23 cellular contexts compared by ENCODE assay signal in the genomic region with DNA sequence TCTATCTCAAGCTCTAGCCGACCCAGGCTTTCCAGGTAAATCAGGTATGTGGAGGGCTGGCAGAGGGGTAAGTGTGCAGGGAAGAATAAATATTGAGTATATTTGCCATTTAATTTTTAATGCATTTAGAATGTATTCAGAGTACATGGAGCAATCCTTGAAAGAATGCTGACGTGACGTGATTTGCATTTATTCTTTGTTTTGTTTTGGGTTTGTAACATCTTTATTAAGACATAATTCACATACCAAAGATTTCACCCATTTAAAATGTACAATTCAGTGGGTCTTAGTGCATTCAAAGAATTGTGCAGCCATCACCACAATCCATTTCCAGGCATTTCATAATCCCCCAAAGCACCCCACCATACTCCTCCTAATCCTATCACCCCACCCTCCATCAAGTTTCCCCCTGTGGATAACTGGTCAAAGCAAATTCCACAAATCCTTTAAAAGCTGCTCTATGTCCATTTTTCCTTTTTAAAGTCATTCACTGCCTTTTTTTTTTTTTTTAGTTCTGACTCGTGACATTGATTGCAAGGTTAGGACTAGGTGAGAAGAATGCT.
"Had no signal": no experiment of that assay in that cellular context is flagged by ENCODE, and none has a peak within 500 bp of the region (broad histone marks: within the 10 kb centered on the region; RNA-seq: fewer than 3 reads in every experiment).

No MANE protein-coding gene starts in this region.

- DNase-seq: activated CD4-positive, alpha-beta memory T cell treated with anti-CD3 and anti-CD28 coated beads, Interleukin-2, amount 10 ng/mL, durations not matched to agents 7 days and 5 days; activated CD4-positive, alpha-beta T cell treated with anti-CD3 and anti-CD28 coated beads for 36 hours; activated CD4-positive, alpha-beta T cell treated with anti-CD3 and anti-CD28 coated beads, Interleukin-2, amount 50 U/mL, for 1 hour; activated T-cell treated with anti-CD3 and anti-CD28 coated beads, Interleukin-2, amount 50 U/mL, for 72 hours; amniotic stem cell; brain microvascular endothelial cell; cerebellar nuclear complex; Kasumi-1; NCI-H1105 treated with DMSO at 0.1 percent for 48 hours; NCI-H1436 treated with DMSO at 0.1 percent for 48 hours; NCI-H187; NCI-H2081; NCI-H510A treated with DMSO at 0.1 percent for 48 hours; NCI-H69; NK-92 treated with Interleukin-12 subunit alpha and Interleukin-12 subunit beta, amount 100 ng/mL, for 24 hours; OCI-M1; RPMI8226; SJCRH30; SK-N-SH; T-helper 1 cell; WERI-Rb-1 had no signal

- H3K9me3 Mint-ChIP-seq: activated CD4-positive, alpha-beta memory T cell treated with anti-CD3 and anti-CD28 coated beads, Interleukin-2, amount 10 ng/mL, durations not matched to agents 7 days and 5 days; activated naive CD4-positive, alpha-beta T cell treated with anti-CD3 and anti-CD28 coated beads, Interleukin-2, amount 50 U/mL, for 24 hours; activated T-helper 2 cell treated with anti-CD3 and anti-CD28 coated beads, Interferon-gamma antibody, Interleukin-2, Interleukin-4, amounts not matched to agents 10 μg/mL and 5 μg/mL and 100 μg/mL, durations not matched to agents 14 hours and 24 hours and 36 hours had no signal

- H3K4me1 Mint-ChIP-seq: activated CD4-positive, alpha-beta memory T cell treated with anti-CD3 and anti-CD28 coated beads, Interleukin-2, amount 10 ng/mL, durations not matched to agents 7 days and 5 days; activated CD4-positive, alpha-beta T cell treated with anti-CD3 and anti-CD28 coated beads for 36 hours; activated naive CD4-positive, alpha-beta T cell treated with anti-CD3 and anti-CD28 coated beads, Interleukin-2, amount 50 U/mL, for 24 hours had no signal

- H3K4me3 Mint-ChIP-seq: activated CD4-positive, alpha-beta memory T cell treated with anti-CD3 and anti-CD28 coated beads, Interleukin-2, amount 10 ng/mL, durations not matched to agents 7 days and 5 days; activated CD4-positive, alpha-beta T cell treated with anti-CD3 and anti-CD28 coated beads for 36 hours; activated naive CD4-positive, alpha-beta T cell treated with anti-CD3 and anti-CD28 coated beads, Interleukin-2, amount 50 U/mL, for 24 hours; activated T-cell treated with anti-CD3 and anti-CD28 coated beads, Interleukin-2, amount 50 U/mL, for 72 hours had no signal

- H3K27me3 Mint-ChIP-seq: activated CD4-positive, alpha-beta T cell treated with anti-CD3 and anti-CD28 coated beads for 36 hours had no signal

- H3K27ac Mint-ChIP-seq: activated CD4-positive, alpha-beta memory T cell treated with anti-CD3 and anti-CD28 coated beads, Interleukin-2, amount 10 ng/mL, durations not matched to agents 7 days and 5 days; activated CD4-positive, alpha-beta T cell treated with anti-CD3 and anti-CD28 coated beads for 36 hours; activated naive CD4-positive, alpha-beta T cell treated with anti-CD3 and anti-CD28 coated beads, Interleukin-2, amount 50 U/mL, for 24 hours; activated T-cell treated with anti-CD3 and anti-CD28 coated beads, Interleukin-2, amount 50 U/mL, for 72 hours; activated T-helper 2 cell treated with anti-CD3 and anti-CD28 coated beads, Interferon-gamma antibody, Interleukin-2, Interleukin-4, amounts not matched to agents 10 μg/mL and 5 μg/mL and 100 μg/mL, durations not matched to agents 14 hours and 24 hours and 36 hours had no signal

- H3K36me3 Mint-ChIP-seq: activated naive CD4-positive, alpha-beta T cell treated with anti-CD3 and anti-CD28 coated beads, Interleukin-2, amount 50 U/mL, for 24 hours had no signal
